ENCODE assay signal across 14 cellular contexts in the genomic region with DNA sequence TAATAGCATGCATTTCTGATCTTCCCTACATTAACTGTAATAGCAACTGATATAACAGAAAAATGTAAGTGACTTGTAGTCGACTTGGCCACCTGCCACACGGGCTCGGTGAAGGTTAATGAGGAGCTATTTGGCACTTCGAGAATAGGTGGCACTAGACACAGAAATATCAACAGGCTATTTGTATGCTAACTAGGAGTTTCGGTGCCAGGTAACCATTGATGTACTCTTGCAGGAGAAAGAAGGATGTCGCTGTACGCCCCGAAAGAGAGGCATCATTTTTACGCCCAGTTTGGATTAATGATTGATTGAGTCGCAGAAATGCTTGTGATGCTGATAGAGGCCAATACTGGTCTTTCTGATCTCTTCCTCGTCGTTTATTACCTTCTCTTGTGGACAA. TPM values are rescaled to one million over a fixed set of nuclear protein-coding genes. Genes with fewer than 3 reads are reported as not detected.
DNase-seq lines count a peak whose midpoint lies in the region; ATAC-seq, FAIRE-seq and TF ChIP-seq lines count a peak whose summit lies in the region.
"Had no signal": no experiment of that assay in that cellular context is flagged by ENCODE, and none has a peak within 500 bp of the region (broad histone marks: within the 10 kb centered on the region; RNA-seq: fewer than 3 reads in every experiment).

No MANE protein-coding gene starts in this region.

- dilution Hi-C loops in keratinocyte (cut with MboI; ENCODE audit: extremely low pct_ligation_motif_present, low sequenced_read_pairs) = no loop called here

- H3K36me3 Mint-ChIP-seq in activated CD4-positive, alpha-beta T cell treated with anti-CD3 and anti-CD28 coated beads, Interleukin-2, amount 10 ng/mL, durations not matched to agents 7 days and 5 days (ENCODE audit: low read depth) = peaks cover 14% of the 10 kb centered on the region
- H3K36me3 Mint-ChIP-seq in T-helper 2 cell treated with Interferon-gamma antibody and Interleukin-4, amounts not matched to agents 5 μg/mL and 100 μg/mL, for 36 hours (ENCODE audit: low read depth) = peaks cover 13% of the 10 kb centered on the region

- H3K9ac ChIP-seq in keratinocyte (ENCODE audit: control insufficient read depth, extremely low read depth, insufficient read depth, low read length) = no peak overlapping the region

- H3K9me3 ChIP-seq in keratinocyte (ENCODE audit: control insufficient read depth, low read depth, low read length) = peaks cover 7% of the 10 kb centered on the region

- H3K4me2 ChIP-seq in keratinocyte (ENCODE audit: control insufficient read depth, extremely low read depth, insufficient read depth, low read depth, low read length) = peak overlapping the region; percentile 51

- peaks cover 43% of the 10 kb centered on the region for H3K4me1 Mint-ChIP-seq in activated CD4-positive, alpha-beta T cell treated with anti-CD3 and anti-CD28 coated beads, Interleukin-2, amount 10 ng/mL, durations not matched to agents 7 days and 5 days
- peaks cover 25% of the 10 kb centered on the region for H3K4me1 Mint-ChIP-seq in T-helper 2 cell treated with Interferon-gamma antibody and Interleukin-4, amounts not matched to agents 5 μg/mL and 100 μg/mL, for 36 hours (ENCODE audit: low read depth)

- H3K27ac ChIP-seq in keratinocyte (ENCODE audit: control insufficient read depth, insufficient read depth, low read length) = no peak overlapping the region
- H3K27ac ChIP-seq in substantia nigra (ENCODE audit: low read depth, low read length, poor library complexity, severe bottlenecking) = peak overlapping the region; percentile 33

- no peak for TF ChIP-seq CTCF in keratinocyte (optimal IDR thresholded peaks at IDR 0.05 in 1 of 3, IDR thresholded peaks at IDR 0.05 in 1 of 3, conservative IDR thresholded peaks at IDR 0.05 in 1 of 3; ENCODE audit: extremely low read depth in 1 of 3, insufficient read depth in 2 of 3, low read length in 3 of 3)

- no peak for DNase-seq in activated CD4-positive, alpha-beta T cell treated with anti-CD3 and anti-CD28 coated beads, Interleukin-2, amount 10 ng/mL, durations not matched to agents 7 days and 5 days
- no peak for DNase-seq in activated CD4-positive, alpha-beta T cell treated with anti-CD3 and anti-CD28 coated beads, Interleukin-2, amount 50 U/mL, for 4 hours
- no peak for DNase-seq in T-helper 2 cell treated with Interferon-gamma antibody and Interleukin-4, amounts not matched to agents 5 μg/mL and 100 μg/mL, for 36 hours (ENCODE audit: low spot score)
- no peak for DNase-seq in keratinocyte (ENCODE audit: low read depth, low spot score)
- no peak for DNase-seq in substantia nigra (lab: John Stamatoyannopoulos, UW)
- DNase-seq in NOMO-1 (lab: John Stamatoyannopoulos, UW; ENCODE audit: unreplicated experiment in 2 of 2) = no peak
- DNase-seq: activated gamma-delta T cell treated with Interleukin-2 at 50 U/mL for 16 hours, HCEC 1CT, SHP77 had no signal

- no peaks in the 10 kb centered on the region for H3K36me3 ChIP-seq in keratinocyte (ENCODE audit: control insufficient read depth in 2 of 2, extremely low read depth in 1 of 2, insufficient read depth in 2 of 2, low read length in 2 of 2)

- no peaks in the 10 kb centered on the region for H4K20me1 ChIP-seq in keratinocyte (ENCODE audit: control insufficient read depth, extremely low read depth, insufficient read depth, low read length)

- H3K9me3 Mint-ChIP-seq in activated CD4-positive, alpha-beta T cell treated with anti-CD3 and anti-CD28 coated beads, Interleukin-2, amount 10 ng/mL, durations not matched to agents 7 days and 5 days = peaks cover 4% of the 10 kb centered on the region
- peaks cover 9% of the 10 kb centered on the region for H3K9me3 Mint-ChIP-seq in T-helper 2 cell treated with Interferon-gamma antibody and Interleukin-4, amounts not matched to agents 5 μg/mL and 100 μg/mL, for 36 hours

- H3K4me3 Mint-ChIP-seq in activated CD4-positive, alpha-beta T cell treated with anti-CD3 and anti-CD28 coated beads, Interleukin-2, amount 10 ng/mL, durations not matched to agents 7 days and 5 days = peak overlapping the region; percentile 33
- H3K4me3 Mint-ChIP-seq in T-helper 2 cell treated with Interferon-gamma antibody and Interleukin-4, amounts not matched to agents 5 μg/mL and 100 μg/mL, for 36 hours = peak overlapping the region; percentile 73

- H3K27ac Mint-ChIP-seq in activated CD4-positive, alpha-beta T cell treated with anti-CD3 and anti-CD28 coated beads, Interleukin-2, amount 10 ng/mL, durations not matched to agents 7 days and 5 days = no peak overlapping the region
- peak overlapping the region; percentile 47 for H3K27ac Mint-ChIP-seq in T-helper 2 cell treated with Interferon-gamma antibody and Interleukin-4, amounts not matched to agents 5 μg/mL and 100 μg/mL, for 36 hours

- no peak for FAIRE-seq in keratinocyte (lab: Jason Lieb, UNC)
- FAIRE-seq: GM18507 had no signal

- H3K27me3 Mint-ChIP-seq in activated CD4-positive, alpha-beta T cell treated with anti-CD3 and anti-CD28 coated beads, Interleukin-2, amount 10 ng/mL, durations not matched to agents 7 days and 5 days = peaks cover 90% of the 10 kb centered on the region
- peaks cover 89% of the 10 kb centered on the region for H3K27me3 Mint-ChIP-seq in T-helper 2 cell treated with Interferon-gamma antibody and Interleukin-4, amounts not matched to agents 5 μg/mL and 100 μg/mL, for 36 hours (ENCODE audit: low read depth)

- ATAC-seq in GM19397 (IDR thresholded peaks at IDR 0.05; ENCODE audit: unreplicated experiment) (no peak), HG03342 (IDR thresholded peaks at IDR 0.05; ENCODE audit: unreplicated experiment) (no peak)

- H3K27me3 ChIP-seq in keratinocyte (ENCODE audit: control insufficient read depth, extremely low read depth, insufficient read depth, low read length) = peaks cover 93% of the 10 kb centered on the region

- no peak overlapping the region for H2AFZ ChIP-seq in keratinocyte (ENCODE audit: control insufficient read depth, low read length)

- H3K4me3 ChIP-seq in keratinocyte (ENCODE audit: control insufficient read depth in 2 of 3, extremely low read depth in 1 of 3, insufficient read depth in 2 of 3, low read depth in 1 of 3, low read length in 3 of 3) = peak overlapping the region in 2 of 3 experiments; percentile 10 to 27

- peaks cover 7% of the 10 kb centered on the region for H3K4me1 ChIP-seq in keratinocyte (ENCODE audit: control insufficient read depth, extremely low read depth, insufficient read depth, low read length)

- POLR2A ChIA-PET in activated CD4-positive, alpha-beta T cell treated with anti-CD3 and anti-CD28 coated beads, Interleukin-2, amount 10 ng/mL, durations not matched to agents 7 days and 5 days (lab: Charles Lee) = no interaction called here

- no peaks in the 10 kb centered on the region for H3K9me1 ChIP-seq in keratinocyte (ENCODE audit: control insufficient read depth, extremely low read depth, insufficient read depth, low read length)

- H3K79me2 ChIP-seq in keratinocyte (ENCODE audit: control insufficient read depth, insufficient read depth, low read length) = no peaks in the 10 kb centered on the region

- CTCF ChIA-PET in activated CD4-positive, alpha-beta T cell treated with anti-CD3 and anti-CD28 coated beads, Interleukin-2, amount 10 ng/mL, durations not matched to agents 7 days and 5 days (lab: Charles Lee) = interaction anchor here (1.4 kb wide), 1 partner anchor 14 kb away, joined by 3 read pairs; no protein-coding TSS in a partner anchor

RNA-seq across cellular contexts. Expression of a gene that starts 0.5 kb away (rescaled TPM):
- total RNA-seq in activated CD4-positive, alpha-beta T cell treated with anti-CD3 and anti-CD28 coated beads, Interleukin-2, amount 10 ng/mL, durations not matched to agents 7 days and 5 days = not detected
- polyA plus RNA-seq in keratinocyte = 0.04 TPM in 1 of 3 replicates, not detected in the others
- not detected for polyA plus RNA-seq in keratinocyte (2011; ENCODE audit: low read depth)
- polyA plus RNA-seq in keratinocyte (2011; cell fraction: cytosol; rRNA removed) = not detected in 2 replicates
- polyA plus RNA-seq in keratinocyte (2011; cell fraction: nucleus; rRNA removed) = not detected in 2 replicates
- polyA plus RNA-seq in keratinocyte (2012; ENCODE audit: low replicate concordance) = not detected in 2 replicates
- not detected in 3 replicates for polyA minus RNA-seq in keratinocyte
- not detected for polyA minus RNA-seq in keratinocyte (2011; cell fraction: cytosol; rRNA and poly(A)+ RNA removed)
- not detected in 2 replicates for polyA minus RNA-seq in keratinocyte (2011; cell fraction: nucleus; rRNA and poly(A)+ RNA removed)
- total RNA-seq: mucosa of gallbladder had no signal
- polyA plus RNA-seq: BJ had no signal
